ENCODE assay signal across 3 cellular contexts in genomic region chr10:77696584-77696983, GRCh38.
"Had no signal": no experiment of that assay in that cellular context is flagged by ENCODE, and none has a peak within 500 bp of the region (broad histone marks: within the 10 kb centered on the region; RNA-seq: fewer than 3 reads in every experiment).

No MANE protein-coding gene starts in this region.

- H3K4me3 ChIP-seq: GM12878 had no signal

- ATAC-seq: GM12878 had no signal

- DNase-seq: GDM1, GF-D8 had no signal
